26 cellular contexts compared by ENCODE assay signal in genomic region chr2:133004623-133005022, GRCh38.
A peak's percentile ranks its signal among the peaks of the same experiment; 100 is the strongest.
DNase-seq lines count a peak whose midpoint lies in the region; ATAC-seq, FAIRE-seq and TF ChIP-seq lines count a peak whose summit lies in the region.
"Had no signal": no experiment of that assay in that cellular context is flagged by ENCODE, and none has a peak within 500 bp of the region (broad histone marks: within the 10 kb centered on the region; RNA-seq: fewer than 3 reads in every experiment).

No MANE protein-coding gene starts in this region.

- peaks cover 14% of the 10 kb centered on the region for H3K4me1 Mint-ChIP-seq in Calu3 (ENCODE audit: low read depth, unreplicated experiment)
- no peaks in the 10 kb centered on the region for H3K4me1 Mint-ChIP-seq in nephron progenitor cell
- H3K4me1 Mint-ChIP-seq in naive thymus-derived CD8-positive, alpha-beta T cell, result no peaks in the 10 kb centered on the region
- H3K4me1 Mint-ChIP-seq: CD14-positive monocyte; CD8-positive, alpha-beta memory T cell had no signal

- TF ChIP-seq EP300 in H1 (IDR thresholded peaks at IDR 0.05; ENCODE audit: borderline replicate concordance in 1 of 2, low read depth in 2 of 2, low read length in 2 of 2), result peak in 1 of 2 experiments; percentile 94; a peak in 1 of 3 replicates

- no peak overlapping the region for H3K9ac ChIP-seq in H1 (replicated peaks in 1 of 4; ENCODE audit: extremely low read depth in 1 of 4, low read depth in 3 of 4, low read length in 3 of 4)

- H2AK5ac ChIP-seq in H1 (ENCODE audit: low read depth, low read length), result no peak overlapping the region

- intact Hi-C loops in Calu3 (cut with micrococcal nuclease; ENCODE audit: unreplicated experiment), result no loop called here

- H3K36me3 Mint-ChIP-seq in Calu3 (ENCODE audit: insufficient read depth, unreplicated experiment), result no peaks in the 10 kb centered on the region
- H3K36me3 Mint-ChIP-seq in nephron progenitor cell (ENCODE audit: low read depth), result peaks cover 12% of the 10 kb centered on the region
- H3K36me3 Mint-ChIP-seq in naive thymus-derived CD8-positive, alpha-beta T cell, result peaks cover 0 to 12% (median 0%) of the 10 kb centered on the region in 3 donors
- H3K36me3 Mint-ChIP-seq: CD14-positive monocyte; CD8-positive, alpha-beta memory T cell had no signal

- TF ChIP-seq RAD21 in H1 (IDR thresholded peaks at IDR 0.05 in 1 of 2, conservative IDR thresholded peaks at IDR 0.05 in 1 of 2; ENCODE audit: low read depth in 2 of 2, low read length in 2 of 2), result no peak

- BruUV-seq in Calu3 (replicated peaks; lab: Mats Ljungman, UMichigan), result no TSS peak

- no peak overlapping the region for H3K23ac ChIP-seq in H1 (ENCODE audit: insufficient read length)

- no peak overlapping the region for H2BK120ac ChIP-seq in H1 (replicated peaks; ENCODE audit: low read depth, low read length)

- no peak overlapping the region for H4K8ac ChIP-seq in H1 (ENCODE audit: extremely low read depth, insufficient read depth, low read length)

- H3K9me3 Mint-ChIP-seq in Calu3 (ENCODE audit: low read depth, unreplicated experiment) (no peaks in the 10 kb centered on the region), nephron progenitor cell (peaks cover 34% of the 10 kb centered on the region)
- H3K9me3 Mint-ChIP-seq in naive thymus-derived CD8-positive, alpha-beta T cell, result peaks cover 11 to 38% (median 18%) of the 10 kb centered on the region in 9 donors

- H3K14ac ChIP-seq in H1 (ENCODE audit: insufficient read length), result no peak overlapping the region

- no peak overlapping the region for H2AFZ ChIP-seq in H1 (ENCODE audit: low read length)

- no peak overlapping the region for H3K27ac Mint-ChIP-seq in Calu3 (ENCODE audit: unreplicated experiment)
- no peak overlapping the region for H3K27ac Mint-ChIP-seq in nephron progenitor cell
- H3K27ac Mint-ChIP-seq in naive thymus-derived CD8-positive, alpha-beta T cell, result no peak overlapping the region
- H3K27ac Mint-ChIP-seq: CD14-positive monocyte; CD8-positive, alpha-beta memory T cell had no signal

- no peaks in the 10 kb centered on the region for H3K27me3 ChIP-seq in H1 (replicated peaks in 1 of 4; ENCODE audit: control insufficient read depth in 3 of 4, extremely low read depth in 1 of 4, insufficient read depth in 3 of 4, low read length in 3 of 4)
- H3K27me3 ChIP-seq: BE2C, SJSA1 had no signal

- H2BK12ac ChIP-seq in H1 (ENCODE audit: low read depth, low read length), result no peak overlapping the region

- H4K91ac ChIP-seq in H1 (replicated peaks; ENCODE audit: insufficient read length, low read length), result no peak overlapping the region

- no peaks in the 10 kb centered on the region for H3K79me1 ChIP-seq in H1 (ENCODE audit: low read depth, low read length)

- H2BK20ac ChIP-seq in H1 (ENCODE audit: low read length), result no peak overlapping the region

- WGBS in H1 (ENCODE audit: extremely low coverage in 1 of 2, insufficient coverage in 1 of 2, insufficient read length in 1 of 2, insufficient replicate concordance in 2 of 2, low coverage in 1 of 2, low lambda C conversion rate in 2 of 2, missing lambda C conversion rate in 1 of 2), 2 experiments, result 87% methylated on average over 5 of the region's 5 CpGs; no CpG with 5 or more reads in 1 of the 2 experiments

- no peak for FAIRE-seq in H1 (lab: Jason Lieb, UNC)
- FAIRE-seq: GM12878, HepG2 had no signal

- no peaks in the 10 kb centered on the region for H3K23me2 ChIP-seq in H1 (ENCODE audit: low read depth, low read length)

- H3K4me2 ChIP-seq in H1 (ENCODE audit: insufficient read depth in 1 of 2, low read depth in 2 of 2, low read length in 2 of 2), result no peak overlapping the region

- H3K27ac ChIP-seq in HEK293 (ENCODE audit: extremely low read depth, low read depth, low read length) (no peak overlapping the region), H1 (ENCODE audit: low read depth, low read length) (no peak overlapping the region)
- H3K27ac ChIP-seq: SJSA1 had no signal

- ATAC-seq in naive thymus-derived CD8-positive, alpha-beta T cell, result no peak
- ATAC-seq: GM12878, HepG2 had no signal

- no peak overlapping the region for H3K56ac ChIP-seq in H1 (replicated peaks; ENCODE audit: insufficient read length, low read depth, low read length)

- DNase-seq in Calu3, result peak; percentile 19
- peak in 1 of 2 experiments; percentile 46 for DNase-seq in H1 (ENCODE audit: low read depth in 1 of 2, low spot score in 2 of 2)
- DNase-seq in nephron progenitor cell, result peak; percentile 9
- no peak for DNase-seq in naive thymus-derived CD8-positive, alpha-beta T cell
- DNase-seq in foreskin fibroblast, result no peak
- no peak for DNase-seq in pons (ENCODE audit: low spot score)
- DNase-seq: ACHN; BE2C; CD8-positive, alpha-beta memory T cell; GDM1; GOT3; HCEC 1CT; Karpas-422; NCI-H1092; NCI-H1417 treated with DMSO at 0.1 percent for 48 hours; NCI-H187; NCI-H524 treated with DMSO at 0.1 percent for 48 hours; NCI-H774; Right ventricle myocardium superior; RPMI8226; T-helper 1 cell had no signal

- H3K9me3 ChIP-seq in HEK293 (ENCODE audit: control insufficient read depth, insufficient read depth, low read depth, low read length) (no peaks in the 10 kb centered on the region), H1 (ENCODE audit: insufficient read depth in 2 of 2, low read depth in 1 of 2, low read length in 1 of 2) (peaks cover 5 to 8% of the 10 kb centered on the region in 2 experiments; a peak in 3 of 4 replicates)
- H3K9me3 ChIP-seq: BE2C, SJSA1 had no signal

- no peaks in the 10 kb centered on the region for H4K20me1 ChIP-seq in H1 (replicated peaks in 1 of 2; ENCODE audit: control insufficient read depth in 1 of 2, insufficient read depth in 2 of 2, low read length in 2 of 2)

- H3K4ac ChIP-seq in H1 (replicated peaks; ENCODE audit: insufficient read length, low read depth, low read length), result no peak overlapping the region

- no peaks in the 10 kb centered on the region for H3K79me2 ChIP-seq in H1 (ENCODE audit: control insufficient read depth in 1 of 2, insufficient read depth in 2 of 2, low read length in 2 of 2)

- H3K4me1 ChIP-seq in HEK293 (ENCODE audit: control insufficient read depth, insufficient read depth, low read length), result no peaks in the 10 kb centered on the region
- H3K4me1 ChIP-seq in H1 (replicated peaks in 1 of 4; ENCODE audit: control insufficient read depth in 3 of 4, insufficient read depth in 4 of 4, low read length in 3 of 4), result no peaks in the 10 kb centered on the region
- H3K4me1 ChIP-seq: BE2C, SJSA1 had no signal

- H3K36me3 ChIP-seq in HEK293 (ENCODE audit: control insufficient read depth in 2 of 2, insufficient read depth in 1 of 2, low read length in 2 of 2) (no peaks in the 10 kb centered on the region), H1 (ENCODE audit: control insufficient read depth in 2 of 4, insufficient read depth in 4 of 4, low read length in 3 of 4) (no peaks in the 10 kb centered on the region)
- H3K36me3 ChIP-seq: BE2C, SJSA1 had no signal

- no peak overlapping the region for H4K5ac ChIP-seq in H1 (ENCODE audit: insufficient read length, low read depth, low read length)

- no peak overlapping the region for H3K18ac ChIP-seq in H1 (ENCODE audit: extremely low read depth, low read length)

- H2BK5ac ChIP-seq in H1 (ENCODE audit: low read depth, low read length), result no peak overlapping the region

- H3K4me3 Mint-ChIP-seq in Calu3 (ENCODE audit: low read depth, unreplicated experiment) (no peak overlapping the region), nephron progenitor cell (no peak overlapping the region)
- no peak overlapping the region for H3K4me3 Mint-ChIP-seq in naive thymus-derived CD8-positive, alpha-beta T cell
- H3K4me3 Mint-ChIP-seq: CD14-positive monocyte; CD8-positive, alpha-beta memory T cell had no signal

- POLR2A ChIA-PET in HEK293 (lab: Yijun Ruan, JAX), result no interaction called here
- POLR2A ChIA-PET in H1 (lab: Charles Lee; ENCODE audit: partially characterized antibody), result no interaction called here
- POLR2A ChIA-PET in naive thymus-derived CD8-positive, alpha-beta T cell (lab: Charles Lee), result no interaction called here

- TF ChIP-seq CTCF in Calu3 (IDR thresholded peaks at IDR 0.05; ENCODE audit: unreplicated experiment) (no peak), HEK293 (tag by site-specific recombination; IDR thresholded peaks at IDR 0.05) (no peak), H1 (IDR thresholded peaks at IDR 0.05; ENCODE audit: control extremely low read depth in 1 of 3, insufficient read depth in 1 of 3, low read depth in 1 of 3, low read length in 3 of 3) (no peak), nephron progenitor cell (IDR thresholded peaks at IDR 0.05) (no peak), foreskin fibroblast (IDR thresholded peaks at IDR 0.05; ENCODE audit: low read depth, low read length) (no peak)

- no peaks in the 10 kb centered on the region for H3K27me3 Mint-ChIP-seq in Calu3 (ENCODE audit: unreplicated experiment)
- no peaks in the 10 kb centered on the region for H3K27me3 Mint-ChIP-seq in nephron progenitor cell (ENCODE audit: low read depth, poor library complexity)
- peaks cover 0 to 3% (median 0%) of the 10 kb centered on the region in 5 donors for H3K27me3 Mint-ChIP-seq in naive thymus-derived CD8-positive, alpha-beta T cell
- H3K27me3 Mint-ChIP-seq: CD8-positive, alpha-beta memory T cell had no signal

- H3K4me3 ChIP-seq in HEK293 (ENCODE audit: low read depth, low read length), result no peak overlapping the region
- H3K4me3 ChIP-seq in H1 (ENCODE audit: extremely low read depth in 1 of 4, insufficient read depth in 2 of 4, low read depth in 3 of 4, low read length in 4 of 4), result no peak overlapping the region
- no peak overlapping the region for H3K4me3 ChIP-seq in foreskin fibroblast (ENCODE audit: low read depth in 1 of 2, low read length in 2 of 2)
- H3K4me3 ChIP-seq: GM12878, SJSA1 had no signal

- no peak overlapping the region for H2BK15ac ChIP-seq in H1 (ENCODE audit: low read length)

- no peak for TF ChIP-seq POLR2A in H1 (IDR thresholded peaks at IDR 0.05; ENCODE audit: control extremely low read depth in 1 of 2, low read depth in 2 of 2, low read length in 2 of 2)

- CTCF ChIA-PET in Calu3 (lab: Charles Lee), result no interaction called here
- CTCF ChIA-PET in HEK293 (lab: Yijun Ruan, JAX), result no interaction called here
- CTCF ChIA-PET in H1 (lab: Charles Lee; ENCODE audit: partially characterized antibody), result no interaction called here

TF ChIP-seq in HEK293, 187 proteins besides CTCF, POLR2A, EP300 and RAD21:
- TF ChIP-seq SETDB1 (IDR thresholded peaks at IDR 0.05; ENCODE audit: insufficient read length, low read length), result peak; percentile 85
- no peak for TF ChIP-seq HOXA7 (CRISPR knock-in tag; IDR thresholded peaks at IDR 0.05; ENCODE audit: borderline replicate concordance)

TF ChIP-seq in H1, 55 proteins besides CTCF, POLR2A, EP300 and RAD21:
- TF ChIP-seq TEAD4 (IDR thresholded peaks at IDR 0.05; ENCODE audit: low read depth, low read length) (0 out of 2 replicates have a peak, but pooled peaks have one; percentile 15), BCL11A (IDR thresholded peaks at IDR 0.05; ENCODE audit: low read depth in 2 of 2, low read length in 2 of 2) (no peak), E2F6 (IDR thresholded peaks at IDR 0.05) (no peak), JUN (IDR thresholded peaks at IDR 0.05; ENCODE audit: low read depth, low read length) (no peak)

Comparison
In these comparisons a context has a peak if more than half of its experiments do, and no peak if none do; other contexts are left out.
1. DNase-seq: peak in Calu3 (single experiment) and nephron progenitor cell (single experiment); none in naive thymus-derived CD8-positive, alpha-beta T cell (0 of 10), foreskin fibroblast (0 of 2) and pons (single experiment).